Comparison of ENCODE assay signal across 16 cellular contexts in the genomic region with DNA sequence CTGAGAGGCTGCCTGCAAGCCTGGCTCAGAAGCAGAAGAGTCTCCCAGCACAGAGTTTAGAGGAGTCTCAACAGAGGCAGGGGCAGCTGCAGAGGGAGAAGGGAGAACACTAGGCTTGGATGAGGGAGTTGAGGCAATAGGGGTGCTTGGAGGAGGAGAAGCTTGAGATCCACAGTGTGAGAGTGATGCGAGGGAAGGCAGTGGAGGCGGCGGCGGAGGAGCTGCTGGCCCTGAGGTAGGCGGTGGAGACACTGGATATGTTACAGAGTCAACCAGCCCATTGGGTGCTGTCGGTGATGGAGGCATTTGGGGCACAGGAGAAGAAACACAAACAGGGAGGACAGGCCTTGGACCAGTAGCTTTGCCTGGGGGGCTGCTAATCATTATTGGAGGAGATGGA.
"Had no signal": no experiment of that assay in that cellular context is flagged by ENCODE, and none has a peak within 500 bp of the region (broad histone marks: within the 10 kb centered on the region; RNA-seq: fewer than 3 reads in every experiment).

No MANE protein-coding gene starts in this region.

- H3K4me3 Mint-ChIP-seq: activated naive CD8-positive, alpha-beta T cell; stimulated activated effector memory CD8-positive, alpha-beta T cell treated with anti-CD3 and anti-CD28 coated beads, Interleukin-12 subunit alpha, Interleukin-12 subunit beta, amount 100 ng/mL, for 72 hours; T-helper 1 cell treated with Interleukin-12 subunit alpha and Interleukin-12 subunit beta and Interleukin-4 antibody, amounts not matched to agents 30 μg/mL and 1 μg/mL, for 36 hours had no signal

- H3K9me3 ChIP-seq: gastrocnemius medialis, heart left ventricle, neutrophil, sigmoid colon, thyroid gland had no signal

- H3K27ac Mint-ChIP-seq: activated naive CD8-positive, alpha-beta T cell; stimulated activated effector memory CD8-positive, alpha-beta T cell treated with anti-CD3 and anti-CD28 coated beads, Interleukin-12 subunit alpha, Interleukin-12 subunit beta, amount 100 ng/mL, for 72 hours; T-helper 1 cell treated with Interleukin-12 subunit alpha and Interleukin-12 subunit beta and Interleukin-4 antibody, amounts not matched to agents 30 μg/mL and 1 μg/mL, for 36 hours had no signal

- ATAC-seq: esophagus mucosa; left ventricle myocardium superior; stimulated activated effector memory CD8-positive, alpha-beta T cell treated with anti-CD3 and anti-CD28 coated beads, Interleukin-12 subunit alpha, Interleukin-12 subunit beta, amount 100 ng/mL, for 72 hours had no signal

- H3K27me3 Mint-ChIP-seq: activated naive CD8-positive, alpha-beta T cell had no signal

- H3K9ac ChIP-seq: parathyroid adenoma had no signal

- H3K4me3 ChIP-seq: gastrocnemius medialis, heart left ventricle, sigmoid colon, thyroid gland had no signal

- H3K9me3 Mint-ChIP-seq: stimulated activated effector memory CD8-positive, alpha-beta T cell treated with anti-CD3 and anti-CD28 coated beads, Interleukin-12 subunit alpha, Interleukin-12 subunit beta, amount 100 ng/mL, for 72 hours; T-helper 1 cell treated with Interleukin-12 subunit alpha and Interleukin-12 subunit beta and Interleukin-4 antibody, amounts not matched to agents 30 μg/mL and 1 μg/mL, for 36 hours had no signal

- H3K4me1 ChIP-seq: parathyroid adenoma, thyroid gland had no signal

- H3K27me3 ChIP-seq: gastrocnemius medialis, heart left ventricle, neutrophil, sigmoid colon, thyroid gland had no signal

- H3K27ac ChIP-seq: neutrophil, parathyroid adenoma, thyroid gland, VCaP had no signal

- H3K36me3 ChIP-seq: neutrophil, thyroid gland had no signal

- DNase-seq: activated CD4-positive, alpha-beta T cell treated with anti-CD3 and anti-CD28 coated beads for 1 hour; activated T-cell treated with anti-CD3 and anti-CD28 coated beads for 4 hours; gastrocnemius medialis; heart left ventricle; kidney glomerular epithelial cell; left ventricle myocardium superior; sigmoid colon; stimulated activated CD4-positive, alpha-beta T cell treated with anti-CD3 and anti-CD28 coated beads, Interleukin-4, amount 100 ng/mL, for 24 hours; thyroid gland had no signal

- H3K36me3 Mint-ChIP-seq: activated naive CD8-positive, alpha-beta T cell; stimulated activated effector memory CD8-positive, alpha-beta T cell treated with anti-CD3 and anti-CD28 coated beads, Interleukin-12 subunit alpha, Interleukin-12 subunit beta, amount 100 ng/mL, for 72 hours had no signal

- H3K4me1 Mint-ChIP-seq: stimulated activated effector memory CD8-positive, alpha-beta T cell treated with anti-CD3 and anti-CD28 coated beads, Interleukin-12 subunit alpha, Interleukin-12 subunit beta, amount 100 ng/mL, for 72 hours had no signal
